In genomic region chr13:78137404-78138142, GRCh38 we compare ENCODE assay signal across 8 cellular contexts.
DNase-seq lines count a peak whose midpoint lies in the region; ATAC-seq, FAIRE-seq and TF ChIP-seq lines count a peak whose summit lies in the region.

No MANE protein-coding gene starts in this region.

- peaks cover 34% of the 10 kb centered on the region for H3K4me1 ChIP-seq in MM.1S (ENCODE audit: low read length)
- H3K4me1 ChIP-seq in lung (ENCODE audit: control insufficient read depth in 2 of 2, insufficient read depth in 2 of 2, low read length in 2 of 2), result peaks cover 0 to 3% of the 10 kb centered on the region in 2 donors
- H3K4me1 ChIP-seq in aorta (ENCODE audit: control insufficient read depth in 1 of 2, insufficient read depth in 2 of 2, low read length in 2 of 2), result no peaks in the 10 kb centered on the region

- no peaks in the 10 kb centered on the region for H3F3A ChIP-seq in MM.1S (ENCODE audit: insufficient read depth, low read length)

- no peaks in the 10 kb centered on the region for H3K9me2 ChIP-seq in MM.1S (replicated peaks; ENCODE audit: insufficient read depth, low read length)

- FAIRE-seq in GM12891 (lab: Jason Lieb, UNC), result peak; percentile 87

- H3K36me3 ChIP-seq in MM.1S (replicated peaks; ENCODE audit: insufficient read depth, low read length) (no peaks in the 10 kb centered on the region), lung (ENCODE audit: control insufficient read depth in 2 of 2, insufficient read depth in 2 of 2, low read length in 2 of 2) (no peaks in the 10 kb centered on the region), aorta (ENCODE audit: control insufficient read depth in 1 of 2, insufficient read depth in 2 of 2, low read length in 1 of 2) (no peaks in the 10 kb centered on the region)

- peak overlapping the region; percentile 69 for H2AFZ ChIP-seq in MM.1S (ENCODE audit: low read length)

- peak overlapping the region; percentile 52 for H3K4me2 ChIP-seq in MM.1S (ENCODE audit: low read depth, low read length)

- DNase-seq in AML-193 (lab: John Stamatoyannopoulos, UW) (peak; percentile 77 to 82), GM12891 (ENCODE audit: insufficient read length, low spot score) (no peak), MM.1S (peak; percentile 67), SHP77 treated with DMSO at 0.1 percent for 48 hours (lab: John Stamatoyannopoulos, UW) (peak; percentile 30), dermis microvascular lymphatic vessel endothelial cell (ENCODE audit: low read depth in 2 of 2) (peak; percentile 37 to 69), lung (ENCODE audit: low spot score) (peak; percentile 33), aorta (no peak)

- no peaks in the 10 kb centered on the region for H3K79me2 ChIP-seq in MM.1S (ENCODE audit: low read length)

- H3K27me3 ChIP-seq in MM.1S (replicated peaks; ENCODE audit: insufficient read depth, low read length) (no peaks in the 10 kb centered on the region), lung (ENCODE audit: control insufficient read depth, insufficient read depth) (no peaks in the 10 kb centered on the region), aorta (ENCODE audit: control insufficient read depth in 1 of 2, insufficient read depth in 2 of 2, low read length in 1 of 2) (peaks cover 0 to 1% of the 10 kb centered on the region in 2 donors)

- WGBS in lung, 2 donors, result 4 to 5% methylated on average over 6 of the region's 6 CpGs
- 5 to 6% methylated on average over 6 of the region's 6 CpGs for WGBS in aorta, 2 donors

- TF ChIP-seq CTCF in MM.1S (IDR thresholded peaks at IDR 0.05; ENCODE audit: low read length), result peak; percentile 83
- TF ChIP-seq CTCF in lung (IDR thresholded peaks at IDR 0.05; ENCODE audit: control extremely low read depth, extremely low read depth), result peak; percentile 44

- H3K4me3 ChIP-seq in MM.1S (ENCODE audit: low read length) (peak overlapping the region; percentile 26; the same call in 1 of the 2 replicates), lung (no peak overlapping the region), aorta (ENCODE audit: low read length in 2 of 2) (no peak overlapping the region)

- H3K27ac ChIP-seq in MM.1S (ENCODE audit: low read length), result no peak overlapping the region; the same call in 1 of the 2 replicates
- H3K27ac ChIP-seq in lung (ENCODE audit: low read depth in 1 of 2, low read length in 1 of 2), result no peak overlapping the region
- H3K27ac ChIP-seq in aorta (ENCODE audit: low read depth in 1 of 2, low read length in 2 of 2), result no peak overlapping the region

- H4K20me1 ChIP-seq in MM.1S (ENCODE audit: insufficient read depth, low read length), result no peaks in the 10 kb centered on the region

- H3K9ac ChIP-seq in MM.1S (ENCODE audit: low read length), result peak overlapping the region; percentile 17; the same call in 1 of the 2 replicates

- TF ChIP-seq POLR2A in GM12891 (IDR thresholded peaks at IDR 0.05; ENCODE audit: low read depth, low read length), result no peak

- ATAC-seq in HG02623 (IDR thresholded peaks at IDR 0.05; ENCODE audit: unreplicated experiment) (peak; percentile 80), lung (ENCODE audit: insufficient read depth, low FRiP score) (peak; percentile 75), aorta (ENCODE audit: low FRiP score) (peak; percentile 74)

- H3K9me3 ChIP-seq in MM.1S (replicated peaks; ENCODE audit: insufficient read depth, low read length) (no peaks in the 10 kb centered on the region), lung (ENCODE audit: control insufficient read depth in 2 of 2, insufficient read depth in 1 of 2, low read length in 1 of 2) (no peaks in the 10 kb centered on the region), aorta (ENCODE audit: control insufficient read depth, low read length) (no peaks in the 10 kb centered on the region)

- intact Hi-C loops in aorta (cut with DNase I), result loop anchor here (5.0 kb wide), 2 partner anchors 840 to 845 kb away; no protein-coding TSS in a partner anchor

TF ChIP-seq in GM12891, 5 proteins besides CTCF, POLR2A, EP300 and RAD21:
- TF ChIP-seq PAX5 (IDR thresholded peaks at IDR 0.05; ENCODE audit: insufficient read depth, low read length, severe bottlenecking) (no peak), SPI1 (IDR thresholded peaks at IDR 0.05; ENCODE audit: low read depth, low read length) (0 out of 2 replicates have a peak, but pooled peaks have one; percentile 17), TAF1 (IDR thresholded peaks at IDR 0.05; ENCODE audit: low read depth, low read length) (no peak), POU2F2 (IDR thresholded peaks at IDR 0.05; ENCODE audit: low read depth, low read length) (no peak), POLR2AphosphoS5 (IDR thresholded peaks at IDR 0.05; ENCODE audit: low read depth, low read length) (no peak)
TF ChIP-seq in GM12891: peak in this region for 1.

Comparison
In these comparisons a context has a peak if more than half of its experiments do, and no peak if none do; other contexts are left out.
1. DNase-seq: peak in AML-193 (2 of 2), MM.1S (single experiment), SHP77 treated with DMSO at 0.1 percent for 48 hours (single experiment), dermis microvascular lymphatic vessel endothelial cell (2 of 2) and lung (single experiment); none in GM12891 (single experiment) and aorta (0 of 2).
2. Peak in every context shown above with its lines, with median percentiles within 50 percentile points of each other: ATAC-seq.